29 cellular contexts compared by ENCODE assay signal in the genomic region with DNA sequence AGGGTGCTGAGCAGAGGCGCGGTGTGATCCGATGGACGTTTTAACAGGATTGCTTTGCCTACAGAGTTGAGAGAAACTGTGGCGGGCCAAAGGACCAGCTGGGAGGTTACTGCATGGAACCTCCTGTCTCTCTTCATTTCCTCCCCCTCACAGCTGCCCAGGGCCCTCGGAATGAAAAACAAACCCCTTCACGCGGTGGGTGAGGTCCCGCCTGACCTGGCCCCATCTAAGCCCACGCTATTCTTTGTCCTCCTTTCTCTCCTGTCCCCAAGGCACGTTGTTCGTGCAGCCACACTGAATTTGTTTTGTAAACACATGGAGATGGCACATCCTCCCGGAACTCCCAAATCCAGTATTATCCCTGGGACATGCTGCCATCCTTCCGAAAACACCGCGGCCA.
A peak's percentile ranks its signal among the peaks of the same experiment; 100 is the strongest.
DNase-seq lines count a peak whose midpoint lies in the region; ATAC-seq and TF ChIP-seq lines count a peak whose summit lies in the region.
"Had no signal": no experiment of that assay in that cellular context is flagged by ENCODE, and none has a peak within 500 bp of the region (broad histone marks: within the 10 kb centered on the region; RNA-seq: fewer than 3 reads in every experiment).

No MANE protein-coding gene starts in this region.

- H3K4me3 ChIP-seq in osteoblast (ENCODE audit: insufficient read depth, low read length): no peak overlapping the region
- H3K4me3 ChIP-seq in PC-3 (ENCODE audit: low read length): no peak overlapping the region
- H3K4me3 ChIP-seq in esophagus squamous epithelium: no peak overlapping the region
- H3K4me3 ChIP-seq: GM23248, HAP-1, PC-9 had no signal

- H3K4me1 ChIP-seq in osteoblast (ENCODE audit: insufficient read depth, low read length): no peaks in the 10 kb centered on the region
- peaks cover 5% of the 10 kb centered on the region for H3K4me1 ChIP-seq in PC-3 (ENCODE audit: insufficient read depth, low read length)
- H3K4me1 ChIP-seq in esophagus squamous epithelium: no peaks in the 10 kb centered on the region
- H3K4me1 ChIP-seq: Caco-2 had no signal

- TF ChIP-seq POLR2A in esophagus squamous epithelium (IDR thresholded peaks at IDR 0.05): no peak

- H3K9me3 Mint-ChIP-seq in WTC11: peaks cover 7% of the 10 kb centered on the region
- H3K9me3 Mint-ChIP-seq: CD8-positive, alpha-beta T cell had no signal

- H3F3A ChIP-seq in PC-3 (ENCODE audit: low read length, unreplicated experiment): no peaks in the 10 kb centered on the region

- 0 out of 2 replicates have a peak overlapping the region, but pooled peaks have one; percentile 12 for H3K27ac Mint-ChIP-seq in WTC11
- H3K27ac Mint-ChIP-seq: B cell; CD8-positive, alpha-beta T cell; HFFc6 had no signal

- peaks cover 11% of the 10 kb centered on the region for H3K4me1 Mint-ChIP-seq in WTC11
- H3K4me1 Mint-ChIP-seq: B cell had no signal

- intact Hi-C loops in PC-3 (cut with micrococcal nuclease): no loop called here
- intact Hi-C loops in esophagus squamous epithelium (cut with DNase I): no loop called here

- H3K4me3 Mint-ChIP-seq in WTC11: no peak overlapping the region
- H3K4me3 Mint-ChIP-seq: B cell; CD8-positive, alpha-beta T cell; HFFc6 had no signal

- H2AFZ ChIP-seq in osteoblast (ENCODE audit: low read length) (no peak overlapping the region), PC-3 (ENCODE audit: low read length) (no peak overlapping the region)
- H2AFZ ChIP-seq: GM23248, PC-9 had no signal

- H4K20me1 ChIP-seq in osteoblast (ENCODE audit: insufficient read depth, low read length): no peaks in the 10 kb centered on the region
- H4K20me1 ChIP-seq in PC-3 (ENCODE audit: low read length): no peaks in the 10 kb centered on the region

- TF ChIP-seq CTCF in WTC11 (IDR thresholded peaks at IDR 0.05) (no peak), osteoblast (IDR thresholded peaks at IDR 0.05; ENCODE audit: extremely low read depth, low read depth, low read length) (no peak), PC-3 (conservative IDR thresholded peaks at IDR 0.05; ENCODE audit: low read depth, low read length) (no peak), esophagus squamous epithelium (IDR thresholded peaks at IDR 0.05) (no peak)

- H3K27ac ChIP-seq in osteoblast (ENCODE audit: low read depth, low read length) (no peak overlapping the region), PC-3 (ENCODE audit: low read length) (no peak overlapping the region), esophagus squamous epithelium (no peak overlapping the region)
- H3K27ac ChIP-seq: 22Rv1, C4-2B, GM23248, KMS-11, PC-9 had no signal

- H3K27me3 Mint-ChIP-seq in WTC11 (ENCODE audit: low read depth): peaks cover 37% of the 10 kb centered on the region

- no peaks in the 10 kb centered on the region for H3K9me2 ChIP-seq in PC-3 (replicated peaks; ENCODE audit: low read length)

- no TSS peak for BruUV-seq in PC-3 (replicated peaks; lab: Mats Ljungman, UMichigan)

- ATAC-seq in WTC11 (no peak), PC-3 (no peak), HG02870 (IDR thresholded peaks at IDR 0.05; ENCODE audit: unreplicated experiment) (no peak)
- ATAC-seq: CD8-positive, alpha-beta T cell had no signal

- H3K4me2 ChIP-seq in osteoblast (ENCODE audit: insufficient read depth, low read length): no peak overlapping the region
- H3K4me2 ChIP-seq in PC-3 (ENCODE audit: low read length): no peak overlapping the region
- H3K4me2 ChIP-seq: KMS-11, PC-9 had no signal

- H3K79me2 ChIP-seq in osteoblast (ENCODE audit: insufficient read depth, low read length) (no peaks in the 10 kb centered on the region), PC-3 (ENCODE audit: low read length) (no peaks in the 10 kb centered on the region)

- no peaks in the 10 kb centered on the region for H3K27me3 ChIP-seq in osteoblast (ENCODE audit: insufficient read depth, low read length)
- H3K27me3 ChIP-seq in PC-3 (ENCODE audit: low read length): no peaks in the 10 kb centered on the region
- H3K27me3 ChIP-seq in esophagus squamous epithelium: peaks cover 0 to 3% (median 0%) of the 10 kb centered on the region in 4 donors

- H3K9ac ChIP-seq in PC-3 (ENCODE audit: low read length): no peak overlapping the region
- H3K9ac ChIP-seq: GM23248, KMS-11 had no signal

- POLR2A ChIA-PET in WTC11 (lab: Charles Lee) (no interaction called here), PC-3 (lab: Charles Lee; ENCODE audit: unreplicated experiment) (no interaction called here)

- WGBS in esophagus squamous epithelium, 2 donors: 71 to 77% methylated on average over 14 to 16 of the region's 16 CpGs

- DNase-seq in DMS 273 (lab: John Stamatoyannopoulos, UW; ENCODE audit: unreplicated experiment): peak; percentile 16
- no peak for DNase-seq in DMS 273 treated with DMSO at 0.1 percent for 48 hours (lab: John Stamatoyannopoulos, UW)
- no peak for DNase-seq in WTC11 (ENCODE audit: low spot score)
- DNase-seq in islet precursor cell: peak; percentile 40
- DNase-seq in osteoblast (ENCODE audit: insufficient read length, low spot score, missing footprints): peak; percentile 74
- no peak for DNase-seq in PC-3
- DNase-seq in esophagus squamous epithelium (lab: John Stamatoyannopoulos, UW): no peak
- DNase-seq: Caco-2; CD8-positive, alpha-beta T cell; GM23248; HFFc6; IMR-90; NCI-H1048; NCI-H1417 treated with DMSO at 0.1 percent for 48 hours; NCI-H1694 treated with DMSO at 0.1 percent for 48 hours; NCI-H2081 treated with DMSO at 0.1 percent for 48 hours; NCI-H446; NCI-H524 treated with DMSO at 0.1 percent for 48 hours; NCI-H774; NK-92 treated with Interleukin-12 subunit alpha and Interleukin-12 subunit beta, amount 100 ng/mL, for 24 hours; PC-9; RPMI8226; SHP77 had no signal

- H3K9me3 ChIP-seq in osteoblast (ENCODE audit: low read depth, low read length): no peaks in the 10 kb centered on the region
- H3K9me3 ChIP-seq in PC-3 (ENCODE audit: low read length): no peaks in the 10 kb centered on the region
- no peaks in the 10 kb centered on the region for H3K9me3 ChIP-seq in esophagus squamous epithelium
- H3K9me3 ChIP-seq: Caco-2, HAP-1 had no signal

- no peaks in the 10 kb centered on the region for H3K36me3 ChIP-seq in osteoblast (ENCODE audit: insufficient read depth, low read length)
- no peaks in the 10 kb centered on the region for H3K36me3 ChIP-seq in PC-3 (ENCODE audit: low read depth, low read length)
- H3K36me3 ChIP-seq in esophagus squamous epithelium: no peaks in the 10 kb centered on the region
- H3K36me3 ChIP-seq: HAP-1 had no signal

- CTCF ChIA-PET in WTC11 (lab: Charles Lee) (no interaction called here), PC-3 (lab: Charles Lee) (no interaction called here)

- no peaks in the 10 kb centered on the region for H3K36me3 Mint-ChIP-seq in WTC11
- H3K36me3 Mint-ChIP-seq: CD8-positive, alpha-beta T cell had no signal

TF ChIP-seq in WTC11, 78 proteins besides CTCF, POLR2A, EP300 and RAD21:
- TF ChIP-seq, protein P1, sequence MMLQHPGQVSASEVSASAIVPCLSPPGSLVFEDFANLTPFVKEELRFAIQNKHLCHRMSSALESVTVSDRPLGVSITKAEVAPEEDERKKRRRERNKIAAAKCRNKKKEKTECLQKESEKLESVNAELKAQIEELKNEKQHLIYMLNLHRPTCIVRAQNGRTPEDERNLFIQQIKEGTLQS (CRISPR knock-in tag; conservative IDR thresholded peaks at IDR 0.05): no peak
- TF ChIP-seq NR2C2 (CRISPR knock-in tag; IDR thresholded peaks at IDR 0.05) (no peak), MYBL2 (CRISPR knock-in tag; IDR thresholded peaks at IDR 0.05) (no peak), TP53 (CRISPR knock-in tag; IDR thresholded peaks at IDR 0.05) (no peak), SMAD4 (CRISPR knock-in tag; IDR thresholded peaks at IDR 0.05) (no peak), MXD4 (CRISPR knock-in tag; IDR thresholded peaks at IDR 0.05; ENCODE audit: borderline replicate concordance) (no peak)
- TF ChIP-seq, protein P2, sequence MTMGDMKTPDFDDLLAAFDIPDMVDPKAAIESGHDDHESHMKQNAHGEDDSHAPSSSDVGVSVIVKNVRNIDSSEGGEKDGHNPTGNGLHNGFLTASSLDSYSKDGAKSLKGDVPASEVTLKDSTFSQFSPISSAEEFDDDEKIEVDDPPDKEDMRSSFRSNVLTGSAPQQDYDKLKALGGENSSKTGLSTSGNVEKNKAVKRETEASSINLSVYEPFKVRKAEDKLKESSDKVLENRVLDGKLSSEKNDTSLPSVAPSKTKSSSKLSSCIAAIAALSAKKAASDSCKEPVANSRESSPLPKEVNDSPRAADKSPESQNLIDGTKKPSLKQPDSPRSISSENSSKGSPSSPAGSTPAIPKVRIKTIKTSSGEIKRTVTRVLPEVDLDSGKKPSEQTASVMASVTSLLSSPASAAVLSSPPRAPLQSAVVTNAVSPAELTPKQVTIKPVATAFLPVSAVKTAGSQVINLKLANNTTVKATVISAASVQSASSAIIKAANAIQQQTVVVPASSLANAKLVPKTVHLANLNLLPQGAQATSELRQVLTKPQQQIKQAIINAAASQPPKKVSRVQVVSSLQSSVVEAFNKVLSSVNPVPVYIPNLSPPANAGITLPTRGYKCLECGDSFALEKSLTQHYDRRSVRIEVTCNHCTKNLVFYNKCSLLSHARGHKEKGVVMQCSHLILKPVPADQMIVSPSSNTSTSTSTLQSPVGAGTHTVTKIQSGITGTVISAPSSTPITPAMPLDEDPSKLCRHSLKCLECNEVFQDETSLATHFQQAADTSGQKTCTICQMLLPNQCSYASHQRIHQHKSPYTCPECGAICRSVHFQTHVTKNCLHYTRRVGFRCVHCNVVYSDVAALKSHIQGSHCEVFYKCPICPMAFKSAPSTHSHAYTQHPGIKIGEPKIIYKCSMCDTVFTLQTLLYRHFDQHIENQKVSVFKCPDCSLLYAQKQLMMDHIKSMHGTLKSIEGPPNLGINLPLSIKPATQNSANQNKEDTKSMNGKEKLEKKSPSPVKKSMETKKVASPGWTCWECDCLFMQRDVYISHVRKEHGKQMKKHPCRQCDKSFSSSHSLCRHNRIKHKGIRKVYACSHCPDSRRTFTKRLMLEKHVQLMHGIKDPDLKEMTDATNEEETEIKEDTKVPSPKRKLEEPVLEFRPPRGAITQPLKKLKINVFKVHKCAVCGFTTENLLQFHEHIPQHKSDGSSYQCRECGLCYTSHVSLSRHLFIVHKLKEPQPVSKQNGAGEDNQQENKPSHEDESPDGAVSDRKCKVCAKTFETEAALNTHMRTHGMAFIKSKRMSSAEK (CRISPR knock-in tag; IDR thresholded peaks at IDR 0.05; ENCODE audit: borderline replicate concordance): no peak
- TF ChIP-seq, protein P3, sequence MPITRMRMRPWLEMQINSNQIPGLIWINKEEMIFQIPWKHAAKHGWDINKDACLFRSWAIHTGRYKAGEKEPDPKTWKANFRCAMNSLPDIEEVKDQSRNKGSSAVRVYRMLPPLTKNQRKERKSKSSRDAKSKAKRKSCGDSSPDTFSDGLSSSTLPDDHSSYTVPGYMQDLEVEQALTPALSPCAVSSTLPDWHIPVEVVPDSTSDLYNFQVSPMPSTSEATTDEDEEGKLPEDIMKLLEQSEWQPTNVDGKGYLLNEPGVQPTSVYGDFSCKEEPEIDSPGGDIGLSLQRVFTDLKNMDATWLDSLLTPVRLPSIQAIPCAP (CRISPR knock-in tag; IDR thresholded peaks at IDR 0.05): no peak
TF ChIP-seq in WTC11: peak in this region for 0.

Comparison
In these comparisons a context has a peak if more than half of its experiments do, and no peak if none do; other contexts are left out.
1. DNase-seq: peak in DMS 273 (single experiment), islet precursor cell (single experiment) and osteoblast (single experiment); none in DMS 273 treated with DMSO at 0.1 percent for 48 hours (single experiment), WTC11 (single experiment), PC-3 (single experiment) and esophagus squamous epithelium (single experiment).